ENCODE assay signal across 17 cellular contexts in genomic region chr10:132559538-132559937, GRCh38.
"Had no signal": no experiment of that assay in that cellular context is flagged by ENCODE, and none has a peak within 500 bp of the region (broad histone marks: within the 10 kb centered on the region; RNA-seq: fewer than 3 reads in every experiment).

No MANE protein-coding gene starts in this region.

- H3K4me3 ChIP-seq: ascending aorta, coronary artery, esophagus squamous epithelium, ovary, psoas muscle, skin epidermis, testis had no signal

- H3K36me3 ChIP-seq: ascending aorta, esophagus squamous epithelium, ovary had no signal

- H3K27me3 ChIP-seq: ascending aorta, esophagus squamous epithelium, ovary, testis had no signal

- H3K27me3 Mint-ChIP-seq: activated naive CD4-positive, alpha-beta T cell treated with anti-CD3 and anti-CD28 coated beads, Interleukin-2, amount 50 U/mL, for 24 hours; central memory CD8-positive, alpha-beta T cell; naive thymus-derived CD8-positive, alpha-beta T cell had no signal

- ATAC-seq: naive thymus-derived CD8-positive, alpha-beta T cell; psoas muscle; right cardiac atrium had no signal

- H3K27ac ChIP-seq: ascending aorta, coronary artery, esophagus squamous epithelium, ovary, psoas muscle, skin epidermis, testis had no signal

- H3K27ac Mint-ChIP-seq: activated naive CD4-positive, alpha-beta T cell treated with anti-CD3 and anti-CD28 coated beads, Interleukin-2, amount 50 U/mL, for 24 hours had no signal

- DNase-seq: activated CD4-positive, alpha-beta T cell treated with anti-CD3 and anti-CD28 coated beads for 48 hours; activated CD8-positive, alpha-beta memory T cell treated with anti-CD3 and anti-CD28 coated beads, Interleukin-2, amount 50 U/mL, for 48 hours; activated effector memory CD4-positive, alpha-beta T cell treated with Interleukin-2 at 50 U/mL for 16 hours; effector CD8-positive, alpha-beta T cell; esophagus squamous epithelium; mesenchymal stem cell; naive thymus-derived CD8-positive, alpha-beta T cell; stimulated activated CD4-positive, alpha-beta T cell treated with anti-CD3 and anti-CD28 coated beads, Interleukin-4, amount 100 ng/mL, for 1 hour; testis had no signal

- H3K9me3 Mint-ChIP-seq: activated naive CD4-positive, alpha-beta T cell treated with anti-CD3 and anti-CD28 coated beads, Interleukin-2, amount 50 U/mL, for 24 hours; central memory CD8-positive, alpha-beta T cell; naive thymus-derived CD8-positive, alpha-beta T cell had no signal

- H3K4me3 Mint-ChIP-seq: central memory CD8-positive, alpha-beta T cell had no signal

- H3K9me3 ChIP-seq: ascending aorta, esophagus squamous epithelium, ovary, psoas muscle, testis had no signal

- H3K36me3 Mint-ChIP-seq: naive thymus-derived CD8-positive, alpha-beta T cell had no signal

- H3K4me1 ChIP-seq: testis had no signal
